In the genomic region with DNA sequence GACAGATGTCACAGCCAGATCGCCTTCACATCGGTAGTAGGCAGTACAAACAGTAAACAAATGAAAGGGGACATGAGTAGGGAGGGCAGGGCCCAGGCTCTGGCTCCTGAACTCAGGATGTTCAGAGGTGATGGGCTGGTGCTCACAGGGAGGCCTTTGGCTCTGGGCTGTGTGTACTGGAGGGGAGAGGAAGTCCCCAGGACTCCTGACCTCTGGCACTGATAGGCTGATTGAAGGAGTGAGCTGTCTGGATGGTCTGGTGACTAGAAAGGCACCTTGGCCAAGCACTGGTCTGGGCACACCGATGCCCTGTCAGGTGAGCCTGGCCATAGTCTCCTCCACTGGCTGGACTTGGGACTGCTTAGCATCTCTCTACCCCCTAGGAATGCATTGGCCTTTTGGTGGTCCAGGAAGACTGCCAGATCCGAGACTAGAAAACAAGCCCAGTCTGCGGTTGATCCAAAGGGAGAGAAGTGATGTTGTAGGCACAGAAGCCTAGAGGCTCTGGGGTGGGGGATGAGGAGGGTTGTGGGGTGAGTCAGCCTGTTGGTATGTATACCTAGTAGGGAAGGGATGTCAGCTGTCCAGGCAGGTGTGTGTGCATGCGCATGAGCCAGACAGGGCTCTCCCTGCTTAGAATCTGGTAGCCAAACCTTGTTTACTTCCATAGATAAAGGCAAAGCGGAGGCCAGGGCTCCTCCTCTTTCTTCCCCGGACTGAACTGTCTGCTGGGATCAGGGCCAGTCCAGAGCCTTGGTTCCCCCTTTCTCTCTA, we compare ENCODE assay signal across 9 cellular contexts. TPM values are rescaled to one million over a fixed set of nuclear protein-coding genes. Genes with fewer than 3 reads are reported as not detected.
DNase-seq lines count a peak whose midpoint lies in the region; FAIRE-seq lines count a peak whose summit lies in the region.
"Had no signal": no experiment of that assay in that cellular context is flagged by ENCODE, and none has a peak within 500 bp of the region (broad histone marks: within the 10 kb centered on the region; RNA-seq: fewer than 3 reads in every experiment).

No MANE protein-coding gene starts in this region.

- POLR2A ChIA-PET in CD8-positive, alpha-beta memory T cell (lab: Charles Lee) = interaction anchor here (0.7 kb wide), 1 partner anchor 46 kb away, joined by 3 read pairs; no protein-coding TSS in a partner anchor

- no peaks in the 10 kb centered on the region for H3K9me3 Mint-ChIP-seq in CD8-positive, alpha-beta memory T cell

- DNase-seq in CD8-positive, alpha-beta memory T cell = no peak
- DNase-seq in NCI-H748 treated with DMSO at 0.1 percent for 48 hours (lab: John Stamatoyannopoulos, UW) (peak; percentile 24), kidney tubule cell (ENCODE audit: low spot score) (peak; percentile 94), frontal cortex (ENCODE audit: low spot score in 2 of 2) (no peak), medulla oblongata (ENCODE audit: extremely low spot score) (no peak)
- DNase-seq in central memory CD4-positive, alpha-beta T cell = no peak

- peaks cover 0 to 3% (median 0%) of the 10 kb centered on the region in 3 donors for H3K36me3 Mint-ChIP-seq in CD8-positive, alpha-beta memory T cell

- H3K27me3 Mint-ChIP-seq in CD8-positive, alpha-beta memory T cell = peaks cover 11 to 14% of the 10 kb centered on the region in 2 donors

- H3K27ac ChIP-seq in CD8-positive, alpha-beta memory T cell (ENCODE audit: low read depth, low read length) = no peak overlapping the region
- H3K27ac ChIP-seq: gastroesophageal sphincter, SJCRH30 had no signal

- H3K4me3 Mint-ChIP-seq in CD8-positive, alpha-beta memory T cell = peak overlapping the region; percentile 37 to 90 (median 68)

- no peaks in the 10 kb centered on the region for H3K36me3 ChIP-seq in CD8-positive, alpha-beta memory T cell (ENCODE audit: insufficient read depth, low read length)
- H3K36me3 ChIP-seq: gastroesophageal sphincter, SJCRH30 had no signal

- H3K27me3 ChIP-seq in CD8-positive, alpha-beta memory T cell (ENCODE audit: insufficient read depth, low read length, poor library complexity, severe bottlenecking) = no peaks in the 10 kb centered on the region
- H3K27me3 ChIP-seq: SJCRH30 had no signal

- H3K4me1 ChIP-seq in CD8-positive, alpha-beta memory T cell (ENCODE audit: insufficient read depth, low read length) = peaks cover 17% of the 10 kb centered on the region

- no peak overlapping the region for H3K4me3 ChIP-seq in CD8-positive, alpha-beta memory T cell (ENCODE audit: low read length)
- H3K4me3 ChIP-seq: SJCRH30 had no signal

- peaks cover 5 to 26% (median 11%) of the 10 kb centered on the region in 3 donors for H3K4me1 Mint-ChIP-seq in CD8-positive, alpha-beta memory T cell

- CTCF ChIA-PET in CD8-positive, alpha-beta memory T cell (lab: Charles Lee) = interaction anchor here (8.2 kb wide), 1 partner anchor 13 kb away, joined by 64 read pairs; no protein-coding TSS in a partner anchor

- peak overlapping the region in 1 of 8 donors; percentile 47 for H3K27ac Mint-ChIP-seq in CD8-positive, alpha-beta memory T cell

- no peak for FAIRE-seq in frontal cortex (lab: Jason Lieb, UNC)
- FAIRE-seq: GM18507 had no signal

- no peaks in the 10 kb centered on the region for H3K9me3 ChIP-seq in CD8-positive, alpha-beta memory T cell (ENCODE audit: low read length)
- H3K9me3 ChIP-seq: gastroesophageal sphincter, SJCRH30 had no signal

RNA-seq across cellular contexts. Expression of a gene that starts 1.9 kb away (rescaled TPM):
- 1 to 10 TPM; 6.7 to 7.6 TPM for total RNA-seq in CD8-positive, alpha-beta memory T cell
- polyA plus RNA-seq in CD8-positive, alpha-beta memory T cell = 3.1 TPM
- total RNA-seq in frontal cortex = 1.6 TPM
- total RNA-seq: SJCRH30 had no signal

RNA-seq across cellular contexts. Expression of a gene that starts 17.2 kb away (rescaled TPM):
- not detected for total RNA-seq in CD8-positive, alpha-beta memory T cell
- not detected for polyA plus RNA-seq in CD8-positive, alpha-beta memory T cell
- total RNA-seq in frontal cortex = not detected
- total RNA-seq: gastroesophageal sphincter, SJCRH30 had no signal

RNA-seq across cellular contexts. Expression of a gene that starts 28.3 kb away (rescaled TPM):
- under 1 TPM; 0.24 to 0.40 TPM for total RNA-seq in CD8-positive, alpha-beta memory T cell
- not detected for polyA plus RNA-seq in CD8-positive, alpha-beta memory T cell
- total RNA-seq in frontal cortex = 9.4 TPM

RNA-seq across cellular contexts. Expression of a gene that starts 38.4 kb away (rescaled TPM):
- total RNA-seq in CD8-positive, alpha-beta memory T cell = 10 to 100 TPM; 46.5 to 47.0 TPM
- polyA plus RNA-seq in CD8-positive, alpha-beta memory T cell = 35.3 TPM
- total RNA-seq in frontal cortex = 15.5 TPM

RNA-seq across cellular contexts. Expression of a gene that starts 38.8 kb away (rescaled TPM):
- 10 to 100 TPM; 22.5 to 25.5 TPM for total RNA-seq in CD8-positive, alpha-beta memory T cell
- polyA plus RNA-seq in CD8-positive, alpha-beta memory T cell = 22.3 TPM
- total RNA-seq in frontal cortex = 18.8 TPM

Comparison
In these comparisons a context has a peak if more than half of its experiments do, and no peak if none do; other contexts are left out.
1. DNase-seq: peak in NCI-H748 treated with DMSO at 0.1 percent for 48 hours (single experiment) and kidney tubule cell (single experiment); none in CD8-positive, alpha-beta memory T cell (0 of 5), frontal cortex (0 of 2), medulla oblongata (single experiment) and central memory CD4-positive, alpha-beta T cell (single experiment).